Comparison of ENCODE assay signal across 8 cellular contexts in the genomic region with DNA sequence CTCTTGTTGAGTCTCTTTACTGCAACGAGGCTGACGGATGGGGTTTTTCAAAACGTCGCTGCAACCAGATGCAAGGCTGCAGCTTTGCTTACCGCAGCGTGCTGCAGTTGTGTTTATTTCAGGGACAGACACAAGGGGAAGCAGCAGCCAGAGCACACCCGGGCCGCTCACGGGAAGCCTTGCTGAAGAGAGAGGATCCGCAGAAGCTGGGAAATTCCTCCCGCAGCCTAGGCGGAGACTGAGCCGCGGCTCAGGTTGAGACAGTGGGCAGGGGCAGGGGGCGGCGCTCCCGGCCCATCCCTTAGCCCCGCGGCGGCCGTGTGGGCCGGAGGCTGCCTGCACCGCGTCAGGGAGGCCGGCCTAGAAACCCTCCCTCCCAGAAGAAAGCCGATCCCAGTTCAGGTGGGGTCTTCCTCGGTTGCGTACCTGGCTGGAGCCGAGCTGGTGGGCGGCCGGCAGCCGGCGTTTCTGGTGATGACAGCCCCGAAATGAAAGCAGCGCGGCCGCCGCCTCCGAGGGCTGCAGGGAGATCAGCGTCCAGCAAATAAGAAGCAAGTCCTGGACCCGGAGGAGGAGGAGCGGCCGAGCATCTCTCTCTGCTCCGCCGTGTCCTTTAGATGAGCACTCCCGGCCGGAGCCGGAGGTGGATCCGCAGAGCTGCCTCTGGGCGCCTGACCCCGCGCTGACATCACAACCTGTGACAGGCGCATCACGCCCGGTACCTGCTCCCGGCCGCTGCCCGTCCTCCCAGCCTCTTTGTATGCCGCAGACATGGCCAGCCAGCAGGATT. TPM values are rescaled to one million over a fixed set of nuclear protein-coding genes. Genes with fewer than 3 reads are reported as not detected.
DNase-seq lines count a peak whose midpoint lies in the region; ATAC-seq and TF ChIP-seq lines count a peak whose summit lies in the region.

A gene (plus strand): TSS at position 750 of the 790 bp plus-strand sequence. CDS start 22 bp downstream, at position 772.

- CTCF ChIA-PET in T-cell (lab: Charles Lee), result interaction anchor here in 1 of 2 donors (1.5 kb wide), 1 partner anchor 11 kb away, joined by 4 read pairs; no protein-coding TSS in a partner anchor

- no peaks in the 10 kb centered on the region for H3K9me2 ChIP-seq in GM23338 (ENCODE audit: insufficient read depth)

- POLR2A ChIA-PET in T-cell (lab: Charles Lee), result no interaction called here

- H3K79me2 ChIP-seq in GM23338 (replicated peaks; ENCODE audit: insufficient read depth), result no peaks in the 10 kb centered on the region

- no peaks in the 10 kb centered on the region for H3K36me3 ChIP-seq in GM23338 (ENCODE audit: insufficient read depth)
- no peaks in the 10 kb centered on the region for H3K36me3 ChIP-seq in ascending aorta

- ATAC-seq in GM23338 (peak; percentile 95), T-cell (replicated peaks in 1 of 4) (peak; percentile 76 to 89 (median 80)), right cardiac atrium (peak; percentile 91 to 94)

- in situ Hi-C loops in G401 (cut with HindIII; ENCODE audit: low sequenced_read_pairs), result no loop called here

- H4K20me1 ChIP-seq in GM23338 (replicated peaks; ENCODE audit: insufficient read depth), result no peaks in the 10 kb centered on the region

- H2AFZ ChIP-seq in GM23338, result peak within 1 kb of the TSS; percentile 74

- peaks cover 35% of the 10 kb centered on the region for H3K4me1 ChIP-seq in GM23338 (ENCODE audit: insufficient read depth)
- H3K4me1 ChIP-seq in ascending aorta, result peaks cover 0 to 8% of the 10 kb centered on the region in 2 donors
- no peaks in the 10 kb centered on the region for H3K4me1 ChIP-seq in right cardiac atrium (ENCODE audit: control insufficient read depth, insufficient read depth, low read length)

- intact Hi-C loops in ascending aorta (cut with DNase I) (loop anchor here (5.0 kb wide), 2 partner anchors 131 to 176 kb away; no protein-coding TSS in a partner anchor), right cardiac atrium (cut with DNase I) (loop anchor here in 1 of 4 donors (10.0 kb wide), 1 partner anchor 114 kb away; no protein-coding TSS in a partner anchor)

- H3K4me3 ChIP-seq in GM23338 (peak within 1 kb of the TSS; percentile 70), LNCaP clone FGC (ENCODE audit: low read depth, low read length) (peak within 1 kb of the TSS; percentile 36), ascending aorta (peak within 1 kb of the TSS; percentile 65 to 95), right cardiac atrium (ENCODE audit: low read length) (peak within 1 kb of the TSS; percentile 80)

- no peaks in the 10 kb centered on the region for H3K9me3 Mint-ChIP-seq in GM23338
- no peaks in the 10 kb centered on the region for H3K9me3 Mint-ChIP-seq in T-cell

- H3K9me3 ChIP-seq in ascending aorta, result no peaks in the 10 kb centered on the region
- no peaks in the 10 kb centered on the region for H3K9me3 ChIP-seq in right cardiac atrium (ENCODE audit: control insufficient read depth, low read length)

- TF ChIP-seq CTCF in GM23338 (conservative IDR thresholded peaks at IDR 0.05; ENCODE audit: low read depth in 2 of 2) (no peak), LNCaP clone FGC (IDR thresholded peaks at IDR 0.05; ENCODE audit: control insufficient read depth, extremely low read depth, insufficient read depth) (no peak), ascending aorta (IDR thresholded peaks at IDR 0.05) (peak in 1 of 3 experiments; percentile 29)

- DNase-seq in G401 (ENCODE audit: low spot score) (peak; percentile 93), GM23338 (ENCODE audit: low spot score) (peak; percentile 94), LNCaP clone FGC (ENCODE audit: low read depth) (no peak), T-cell (peak; percentile 10 to 67 (median 38)), ascending aorta (ENCODE audit: low spot score in 2 of 2) (peak; percentile 20 to 74), right cardiac atrium (peak; percentile 67 to 87 (median 81)), pulmonary artery endothelial cell (ENCODE audit: low read depth, low spot score) (no peak), NCI-H1436 (lab: John Stamatoyannopoulos, UW) (no peak)

- H3K36me3 Mint-ChIP-seq in GM23338 (ENCODE audit: low read depth), result no peaks in the 10 kb centered on the region
- H3K36me3 Mint-ChIP-seq in T-cell, result no peaks in the 10 kb centered on the region

- no peaks in the 10 kb centered on the region for H3K27me3 Mint-ChIP-seq in GM23338 (ENCODE audit: insufficient read depth, low read depth, poor library complexity)
- peaks cover 7 to 20% of the 10 kb centered on the region in 2 donors for H3K27me3 Mint-ChIP-seq in T-cell

- no peaks in the 10 kb centered on the region for H3F3A ChIP-seq in GM23338 (replicated peaks; ENCODE audit: low read depth)

- H3K27me3 ChIP-seq in GM23338 (ENCODE audit: insufficient read depth) (no peaks in the 10 kb centered on the region), ascending aorta (no peaks in the 10 kb centered on the region), right cardiac atrium (ENCODE audit: control insufficient read depth, insufficient read depth) (no peaks in the 10 kb centered on the region)

- peak within 1 kb of the TSS; percentile 78 for H3K4me2 ChIP-seq in GM23338

- H3K27ac ChIP-seq in GM23338 (ENCODE audit: low read depth), result peak within 1 kb of the TSS; percentile 70
- H3K27ac ChIP-seq in ascending aorta, result peak within 1 kb of the TSS; percentile 38 to 82
- peak within 1 kb of the TSS; percentile 57 for H3K27ac ChIP-seq in right cardiac atrium (ENCODE audit: low read length)

- H3K4me3 Mint-ChIP-seq in GM23338, result peak within 1 kb of the TSS; percentile 79
- peak within 1 kb of the TSS; percentile 85 to 92 (median 85) for H3K4me3 Mint-ChIP-seq in T-cell

- H3K4me1 Mint-ChIP-seq in GM23338 (peaks cover 47% of the 10 kb centered on the region), T-cell (peaks cover 36 to 61% (median 43%) of the 10 kb centered on the region in 3 donors)

- under 1% methylated on average over 59 of the region's 59 CpGs for WGBS in right cardiac atrium

- H3K27ac Mint-ChIP-seq in GM23338 (peak within 1 kb of the TSS; percentile 76; the same call in 1 of the 2 replicates), T-cell (peak within 1 kb of the TSS; percentile 67 to 89)

TF ChIP-seq in GM23338, 12 proteins besides CTCF, POLR2A, EP300 and RAD21 (continues in another document):
- TF ChIP-seq, protein P1, sequence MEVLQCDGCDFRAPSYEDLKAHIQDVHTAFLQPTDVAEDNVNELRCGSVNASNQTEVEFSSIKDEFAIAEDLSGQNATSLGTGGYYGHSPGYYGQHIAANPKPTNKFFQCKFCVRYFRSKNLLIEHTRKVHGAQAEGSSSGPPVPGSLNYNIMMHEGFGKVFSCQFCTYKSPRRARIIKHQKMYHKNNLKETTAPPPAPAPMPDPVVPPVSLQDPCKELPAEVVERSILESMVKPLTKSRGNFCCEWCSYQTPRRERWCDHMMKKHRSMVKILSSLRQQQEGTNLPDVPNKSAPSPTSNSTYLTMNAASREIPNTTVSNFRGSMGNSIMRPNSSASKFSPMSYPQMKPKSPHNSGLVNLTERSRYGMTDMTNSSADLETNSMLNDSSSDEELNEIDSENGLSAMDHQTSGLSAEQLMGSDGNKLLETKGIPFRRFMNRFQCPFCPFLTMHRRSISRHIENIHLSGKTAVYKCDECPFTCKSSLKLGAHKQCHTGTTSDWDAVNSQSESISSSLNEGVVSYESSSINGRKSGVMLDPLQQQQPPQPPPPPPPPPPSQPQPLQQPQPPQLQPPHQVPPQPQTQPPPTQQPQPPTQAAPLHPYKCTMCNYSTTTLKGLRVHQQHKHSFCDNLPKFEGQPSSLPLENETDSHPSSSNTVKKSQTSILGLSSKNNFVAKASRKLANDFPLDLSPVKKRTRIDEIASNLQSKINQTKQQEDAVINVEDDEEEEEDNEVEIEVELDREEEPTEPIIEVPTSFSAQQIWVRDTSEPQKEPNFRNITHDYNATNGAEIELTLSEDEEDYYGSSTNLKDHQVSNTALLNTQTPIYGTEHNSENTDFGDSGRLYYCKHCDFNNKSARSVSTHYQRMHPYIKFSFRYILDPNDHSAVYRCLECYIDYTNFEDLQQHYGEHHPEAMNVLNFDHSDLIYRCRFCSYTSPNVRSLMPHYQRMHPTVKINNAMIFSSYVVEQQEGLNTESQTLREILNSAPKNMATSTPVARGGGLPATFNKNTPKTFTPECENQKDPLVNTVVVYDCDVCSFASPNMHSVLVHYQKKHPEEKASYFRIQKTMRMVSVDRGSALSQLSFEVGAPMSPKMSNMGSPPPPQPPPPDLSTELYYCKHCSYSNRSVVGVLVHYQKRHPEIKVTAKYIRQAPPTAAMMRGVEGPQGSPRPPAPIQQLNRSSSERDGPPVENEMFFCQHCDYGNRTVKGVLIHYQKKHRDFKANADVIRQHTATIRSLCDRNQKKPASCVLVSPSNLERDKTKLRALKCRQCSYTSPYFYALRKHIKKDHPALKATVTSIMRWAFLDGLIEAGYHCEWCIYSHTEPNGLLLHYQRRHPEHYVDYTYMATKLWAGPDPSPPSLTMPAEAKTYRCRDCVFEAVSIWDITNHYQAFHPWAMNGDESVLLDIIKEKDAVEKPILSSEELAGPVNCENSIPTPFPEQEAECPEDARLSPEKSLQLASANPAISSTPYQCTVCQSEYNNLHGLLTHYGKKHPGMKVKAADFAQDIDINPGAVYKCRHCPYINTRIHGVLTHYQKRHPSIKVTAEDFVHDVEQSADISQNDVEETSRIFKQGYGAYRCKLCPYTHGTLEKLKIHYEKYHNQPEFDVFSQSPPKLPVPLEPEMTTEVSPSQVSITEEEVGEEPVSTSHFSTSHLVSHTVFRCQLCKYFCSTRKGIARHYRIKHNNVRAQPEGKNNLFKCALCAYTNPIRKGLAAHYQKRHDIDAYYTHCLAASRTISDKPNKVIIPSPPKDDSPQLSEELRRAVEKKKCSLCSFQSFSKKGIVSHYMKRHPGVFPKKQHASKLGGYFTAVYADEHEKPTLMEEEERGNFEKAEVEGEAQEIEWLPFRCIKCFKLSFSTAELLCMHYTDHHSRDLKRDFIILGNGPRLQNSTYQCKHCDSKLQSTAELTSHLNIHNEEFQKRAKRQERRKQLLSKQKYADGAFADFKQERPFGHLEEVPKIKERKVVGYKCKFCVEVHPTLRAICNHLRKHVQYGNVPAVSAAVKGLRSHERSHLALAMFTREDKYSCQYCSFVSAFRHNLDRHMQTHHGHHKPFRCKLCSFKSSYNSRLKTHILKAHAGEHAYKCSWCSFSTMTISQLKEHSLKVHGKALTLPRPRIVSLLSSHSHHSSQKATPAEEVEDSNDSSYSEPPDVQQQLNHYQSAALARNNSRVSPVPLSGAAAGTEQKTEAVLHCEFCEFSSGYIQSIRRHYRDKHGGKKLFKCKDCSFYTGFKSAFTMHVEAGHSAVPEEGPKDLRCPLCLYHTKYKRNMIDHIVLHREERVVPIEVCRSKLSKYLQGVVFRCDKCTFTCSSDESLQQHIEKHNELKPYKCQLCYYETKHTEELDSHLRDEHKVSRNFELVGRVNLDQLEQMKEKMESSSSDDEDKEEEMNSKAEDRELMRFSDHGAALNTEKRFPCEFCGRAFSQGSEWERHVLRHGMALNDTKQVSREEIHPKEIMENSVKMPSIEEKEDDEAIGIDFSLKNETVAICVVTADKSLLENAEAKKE (CRISPR knock-in tag; IDR thresholded peaks at IDR 0.05), result no peak

RNA-seq across cellular contexts. Expression of the gene that starts here (rescaled TPM):
- total RNA-seq in G401 (2014; rRNA removed; shearing (Covaris generic)), result under 0.01 and 3.1 TPM in 2 replicates
- 4.1 and 10.1 TPM in 2 replicates for total RNA-seq in GM23338 (2014; rRNA removed; shearing (Covaris generic))
- 1.3 and 2.4 TPM in 2 replicates for polyA plus RNA-seq in GM23338 (2016; fragmentation: Nextera tagmentation; extraction: Ambion mirVana)
- total RNA-seq in T-cell, result 10 to 100 TPM; 11.5 to 35.3 (median 15.2) TPM
- 115 TPM for total RNA-seq in ascending aorta
- 100 to 1,000 TPM; 101 to 139 (median 116) TPM for total RNA-seq in right cardiac atrium
- 29.0 TPM for polyA plus RNA-seq in right cardiac atrium
- total RNA-seq in pulmonary artery endothelial cell, result 68.7 and 98.7 TPM in 2 replicates

Comparison
In these comparisons a context has a peak if more than half of its experiments do, and no peak if none do; other contexts are left out.
1. DNase-seq: peak in G401 (single experiment), GM23338 (single experiment), T-cell (34 of 34), ascending aorta (2 of 2) and right cardiac atrium (3 of 3); none in LNCaP clone FGC (single experiment), pulmonary artery endothelial cell (single experiment) and NCI-H1436 (single experiment).
2. Peak in every context shown above with its lines, with median percentiles within 50 percentile points of each other: ATAC-seq, H3K27ac ChIP-seq and H3K4me3 ChIP-seq.